In the genomic region with DNA sequence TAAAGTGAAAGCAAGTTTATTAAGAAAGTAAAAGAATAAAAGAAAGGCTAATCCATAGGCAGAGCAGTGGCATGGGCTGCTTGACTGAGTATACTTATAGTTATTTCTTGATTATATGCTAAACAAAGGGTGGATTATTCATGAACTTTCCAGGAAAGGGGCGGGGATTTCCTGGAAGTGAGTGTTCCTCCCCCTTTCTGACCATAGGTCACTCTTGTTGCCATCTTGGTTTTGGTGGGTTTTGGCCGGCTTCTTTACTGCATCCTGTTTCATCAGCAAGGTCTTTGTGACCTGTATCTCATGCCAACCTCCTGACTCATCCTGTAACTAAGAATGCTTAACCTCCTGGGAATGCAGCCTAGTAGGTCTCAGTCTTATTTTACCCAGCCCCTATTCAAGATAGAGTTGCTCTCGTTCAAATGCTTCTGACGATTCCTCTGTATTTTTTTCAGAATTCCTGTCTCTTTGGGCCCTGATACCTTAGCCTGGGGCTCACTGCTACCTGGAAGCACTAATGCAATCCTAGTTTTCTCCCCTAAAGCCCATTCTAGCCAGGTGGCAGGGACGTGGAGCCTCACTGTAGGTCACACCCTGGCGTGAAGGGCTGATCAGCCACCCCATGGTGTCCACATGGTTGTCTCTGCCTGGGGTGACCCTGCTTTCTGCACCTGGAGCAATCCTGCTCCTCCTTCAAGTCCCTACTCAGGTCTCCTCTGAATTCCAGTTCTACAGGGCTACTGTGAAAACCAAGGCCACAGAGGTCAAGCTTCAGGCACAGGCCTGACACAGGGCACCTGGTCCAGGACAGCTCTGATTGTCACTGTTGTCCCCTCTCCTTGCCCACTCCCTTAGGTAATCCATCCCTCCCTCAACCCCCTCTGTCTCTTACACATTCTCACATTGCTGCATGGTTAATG, we compare ENCODE assay signal across 8 cellular contexts. TPM values are rescaled to one million over a fixed set of nuclear protein-coding genes. Genes with fewer than 3 reads are reported as not detected.
A peak's percentile ranks its signal among the peaks of the same experiment; 100 is the strongest.
DNase-seq lines count a peak whose midpoint lies in the region; ATAC-seq and TF ChIP-seq lines count a peak whose summit lies in the region.

No MANE protein-coding gene starts in this region.

- no peaks in the 10 kb centered on the region for H3K36me3 ChIP-seq in SJSA1

- H3K9me3 ChIP-seq in SJSA1 (replicated peaks) = no peaks in the 10 kb centered on the region

- H3K27ac ChIP-seq in SJSA1 = peak overlapping the region; percentile 96

- H3K4me3 ChIP-seq in SJSA1 (no peak overlapping the region), fibroblast of mammary gland (ENCODE audit: control insufficient read depth, low read depth, low read length) (no peak overlapping the region)

- DNase-seq in AG20443 (ENCODE audit: low spot score) (peak; percentile 59), SJSA1 (ENCODE audit: low read depth in 1 of 2, low spot score in 2 of 2) (peak; percentile 97), fibroblast of mammary gland (ENCODE audit: low read depth) (peak; percentile 99), renal cortical epithelial cell (ENCODE audit: low read depth) (peak; percentile 100), NCI-H526 (lab: John Stamatoyannopoulos, UW) (no peak), NAMALWA (ENCODE audit: low spot score) (no peak)

- H3K27me3 ChIP-seq in SJSA1 (replicated peaks) = no peaks in the 10 kb centered on the region

- TF ChIP-seq CTCF in fibroblast of mammary gland (conservative IDR thresholded peaks at IDR 0.05; ENCODE audit: control insufficient read depth, insufficient read depth, low read depth, low read length) = no peak

- peaks cover 32% of the 10 kb centered on the region for H3K4me1 ChIP-seq in SJSA1 (replicated peaks)

- ATAC-seq in GM21529 (IDR thresholded peaks at IDR 0.05; ENCODE audit: unreplicated experiment) (peak; percentile 56), GM19023 (IDR thresholded peaks at IDR 0.05; ENCODE audit: unreplicated experiment) (no peak)

RNA-seq across cellular contexts. Expression of a gene that starts 6.0 kb away (rescaled TPM):
- total RNA-seq in SJSA1 (2014; rRNA removed; shearing (Covaris generic)) = 35.9 and 55.2 TPM in 2 replicates
- 41.3 and 62.2 TPM in 2 replicates for total RNA-seq in renal cortical epithelial cell

RNA-seq across cellular contexts. Expression of a gene that starts 27.7 kb away (rescaled TPM):
- total RNA-seq in SJSA1 (2014; rRNA removed; shearing (Covaris generic)) = 17.9 and 42.8 TPM in 2 replicates
- total RNA-seq in renal cortical epithelial cell = 0.50 and 5.6 TPM in 2 replicates

Comparison
In these comparisons a context has a peak if more than half of its experiments do, and no peak if none do; other contexts are left out.
1. DNase-seq: peak in AG20443 (single experiment), SJSA1 (2 of 2), fibroblast of mammary gland (single experiment) and renal cortical epithelial cell (single experiment); none in NCI-H526 (0 of 2) and NAMALWA (single experiment).